7 cellular contexts compared by ENCODE assay signal in the genomic region with DNA sequence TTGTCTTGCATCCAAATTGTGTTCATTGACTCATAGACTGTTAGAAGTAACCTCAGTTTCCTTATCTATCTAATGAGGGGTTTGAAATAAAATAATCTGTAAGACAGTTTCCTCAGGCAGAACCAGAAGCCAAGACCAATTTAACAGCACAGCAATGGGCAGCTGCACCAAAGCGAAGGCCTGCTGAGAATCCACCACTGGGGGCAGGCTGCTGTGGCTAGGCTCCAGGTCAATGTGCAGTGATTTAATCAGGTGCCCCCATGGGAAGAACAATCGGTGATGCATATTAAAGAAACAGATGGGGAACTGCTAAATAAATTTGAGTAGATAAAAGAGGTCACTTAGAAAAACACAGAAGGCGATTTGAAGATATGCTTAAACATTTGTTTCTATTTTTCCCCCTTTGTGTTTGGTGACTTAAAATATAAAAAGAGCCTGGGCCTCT. TPM values are rescaled to one million over a fixed set of nuclear protein-coding genes. Genes with fewer than 3 reads are reported as not detected.
DNase-seq lines count a peak whose midpoint lies in the region; FAIRE-seq and TF ChIP-seq lines count a peak whose summit lies in the region.

No MANE protein-coding gene starts in this region.

- no peak for TF ChIP-seq POLR2A in stomach (IDR thresholded peaks at IDR 0.05)

- WGBS in stomach, 5 donors: 52 to 64% (median 53%) methylated on average over 3 of the region's 3 CpGs

- no peaks in the 10 kb centered on the region for H3K9me3 ChIP-seq in stomach

- no peak for TF ChIP-seq EP300 in stomach (IDR thresholded peaks at IDR 0.05)

- no peak for FAIRE-seq in frontal cortex (lab: Jason Lieb, UNC)

- intact Hi-C loops in posterior cingulate gyrus (cut with DNase I): no loop called here
- intact Hi-C loops in stomach (cut with DNase I; ENCODE audit: low total_unique reads): no loop called here

- H3K4me3 ChIP-seq in GM12875 (ENCODE audit: low read depth, low read length) (no peak overlapping the region), epithelial cell of proximal tubule (ENCODE audit: low read depth, low read length) (no peak overlapping the region), stomach (no peak overlapping the region)

- peak; percentile 62; the same call in 1 of the 2 replicates for TF ChIP-seq CTCF in GM12875 (IDR thresholded peaks at IDR 0.05; ENCODE audit: borderline replicate concordance, insufficient read depth, low read depth, low read length)
- peak; percentile 86 for TF ChIP-seq CTCF in epithelial cell of proximal tubule (conservative IDR thresholded peaks at IDR 0.05; ENCODE audit: low read depth, low read length)
- peak in 3 of 7 experiments; percentile 22 to 44 (median 27) for TF ChIP-seq CTCF in stomach (IDR thresholded peaks at IDR 0.05)

- peaks cover 0 to 34% (median 20%) of the 10 kb centered on the region in 4 donors for H3K36me3 ChIP-seq in stomach

- peaks cover 0 to 10% (median 3%) of the 10 kb centered on the region in 4 donors for H3K4me1 ChIP-seq in stomach

- DNase-seq in NCI-H460 (ENCODE audit: extremely low read depth, low read depth) (peak; percentile 33), epithelial cell of proximal tubule (ENCODE audit: low read depth) (no peak), posterior cingulate gyrus (peak in 8 of 10 donors; percentile 17 to 80 (median 38)), stomach (no peak), frontal cortex (ENCODE audit: low spot score in 2 of 2) (no peak), cerebellar nuclear complex (lab: John Stamatoyannopoulos, UW) (no peak)

- no peaks in the 10 kb centered on the region for H3K27me3 ChIP-seq in stomach

- no peak overlapping the region for H3K27ac ChIP-seq in stomach

RNA-seq across cellular contexts. Expression of a gene that starts 28.0 kb away (rescaled TPM):
- 59.0 and 60.7 TPM in 2 replicates for total RNA-seq in NCI-H460 (2014; rRNA removed; shearing (Covaris generic))
- polyA plus RNA-seq in NCI-H460 (2014; cell fraction: nucleus; rRNA removed): 18.0 and 23.0 TPM in 2 replicates
- 36.0 and 42.2 TPM in 2 replicates for total RNA-seq in epithelial cell of proximal tubule
- 10 to 100 TPM; 12.1 to 64.3 (median 28.8) TPM for total RNA-seq in stomach
- 10 to 100 TPM; 10.1 to 14.5 (median 11.4) TPM for polyA plus RNA-seq in stomach
- total RNA-seq in frontal cortex: 76.2 TPM

RNA-seq across cellular contexts. Expression of a gene that starts 50.0 kb away (rescaled TPM):
- total RNA-seq in NCI-H460 (2014; rRNA removed; shearing (Covaris generic)): 0.72 TPM in 2 replicates
- polyA plus RNA-seq in NCI-H460 (2014; cell fraction: nucleus; rRNA removed): 0.49 and 0.74 TPM in 2 replicates
- total RNA-seq in epithelial cell of proximal tubule (1.5 and 1.6 TPM in 2 replicates), stomach (10 to 100 TPM in 1 of 5 donors, 1 to 10 TPM in 3, under 1 TPM in 1; 0.87 to 19.3 (median 2.9) TPM), frontal cortex (198 TPM)
- 1 to 10 TPM; 1.1 to 3.4 (median 3.2) TPM for polyA plus RNA-seq in stomach

Comparison
In these comparisons a context has a peak if more than half of its experiments do, and no peak if none do; other contexts are left out.
1. DNase-seq: peak in NCI-H460 (single experiment) and posterior cingulate gyrus (8 of 10); none in epithelial cell of proximal tubule (single experiment), stomach (single experiment), frontal cortex (0 of 2) and cerebellar nuclear complex (0 of 2).